ENCODE assay signal across 22 cellular contexts in genomic region chr10:124874-125273, GRCh38.
"Had no signal": no experiment of that assay in that cellular context is flagged by ENCODE, and none has a peak within 500 bp of the region (broad histone marks: within the 10 kb centered on the region; RNA-seq: fewer than 3 reads in every experiment).

No MANE protein-coding gene starts in this region.

- H3K4me3 Mint-ChIP-seq: naive thymus-derived CD4-positive, alpha-beta T cell; nephron progenitor cell; stimulated activated naive B cell treated with anti-CD40 and anti-IgM and Interleukin-4, amounts not matched to agents 10 μg/mL and 1 μg/mL and 100 μg/mL, for 72 hours; stimulated activated naive CD8-positive, alpha-beta T cell treated with anti-CD3 and anti-CD28 coated beads, Interleukin-15, amount 100 ng/mL, for 72 hours had no signal

- H3K36me3 ChIP-seq: heart left ventricle, right atrium auricular region, sigmoid colon, tibial nerve, upper lobe of right lung, vagina had no signal

- H3K27ac ChIP-seq: dorsolateral prefrontal cortex, heart left ventricle, psoas muscle, right atrium auricular region, sigmoid colon, skin epidermis, testis, tibial nerve, upper lobe of right lung, vagina had no signal

- ATAC-seq: esophagus mucosa; heart left ventricle; left lobe of liver; naive thymus-derived CD4-positive, alpha-beta T cell; psoas muscle; stimulated activated naive B cell treated with anti-CD40 and anti-IgM and Interleukin-4, amounts not matched to agents 10 μg/mL and 1 μg/mL and 100 μg/mL, for 72 hours; stimulated activated naive CD8-positive, alpha-beta T cell treated with anti-CD3 and anti-CD28 coated beads, Interleukin-15, amount 100 ng/mL, for 72 hours; upper lobe of right lung had no signal

- H3K27ac Mint-ChIP-seq: naive thymus-derived CD4-positive, alpha-beta T cell; nephron progenitor cell; stimulated activated naive B cell treated with anti-CD40 and anti-IgM and Interleukin-4, amounts not matched to agents 10 μg/mL and 1 μg/mL and 100 μg/mL, for 72 hours; stimulated activated naive CD8-positive, alpha-beta T cell treated with anti-CD3 and anti-CD28 coated beads, Interleukin-15, amount 100 ng/mL, for 72 hours had no signal

- DNase-seq: dorsolateral prefrontal cortex; effector memory CD4-positive, alpha-beta T cell; heart left ventricle; hippocampal formation; kidney glomerular epithelial cell; mammary epithelial cell; naive thymus-derived CD4-positive, alpha-beta T cell; nephron progenitor cell; psoas muscle; sigmoid colon; stimulated activated CD4-positive, alpha-beta T cell treated with anti-CD3 and anti-CD28 coated beads, Interleukin-2, amount 100 ng/mL, for 24 hours; stimulated activated CD4-positive, alpha-beta T cell treated with anti-CD3 and anti-CD28 coated beads, Interleukin-4, amount 100 ng/mL, for 4 hours; stimulated activated naive B cell treated with anti-CD40 and anti-IgM and Interleukin-4, amounts not matched to agents 10 μg/mL and 1 μg/mL and 100 μg/mL, for 72 hours; stimulated activated naive CD8-positive, alpha-beta T cell treated with anti-CD3 and anti-CD28 coated beads, Interleukin-15, amount 100 ng/mL, for 72 hours; testis; upper lobe of right lung had no signal

- H3K27me3 ChIP-seq: dorsolateral prefrontal cortex, heart left ventricle, right atrium auricular region, sigmoid colon, testis, tibial nerve, upper lobe of right lung, vagina had no signal

- H3K4me1 ChIP-seq: psoas muscle, testis, upper lobe of right lung, vagina had no signal

- H3K4me3 ChIP-seq: dorsolateral prefrontal cortex, heart left ventricle, psoas muscle, right atrium auricular region, sigmoid colon, skin epidermis, testis, tibial nerve, upper lobe of right lung, vagina had no signal

- H3K9me3 ChIP-seq: heart left ventricle, psoas muscle, right atrium auricular region, sigmoid colon, testis, tibial nerve, upper lobe of right lung, vagina had no signal
